ENCODE assay signal across 18 cellular contexts in the genomic region with DNA sequence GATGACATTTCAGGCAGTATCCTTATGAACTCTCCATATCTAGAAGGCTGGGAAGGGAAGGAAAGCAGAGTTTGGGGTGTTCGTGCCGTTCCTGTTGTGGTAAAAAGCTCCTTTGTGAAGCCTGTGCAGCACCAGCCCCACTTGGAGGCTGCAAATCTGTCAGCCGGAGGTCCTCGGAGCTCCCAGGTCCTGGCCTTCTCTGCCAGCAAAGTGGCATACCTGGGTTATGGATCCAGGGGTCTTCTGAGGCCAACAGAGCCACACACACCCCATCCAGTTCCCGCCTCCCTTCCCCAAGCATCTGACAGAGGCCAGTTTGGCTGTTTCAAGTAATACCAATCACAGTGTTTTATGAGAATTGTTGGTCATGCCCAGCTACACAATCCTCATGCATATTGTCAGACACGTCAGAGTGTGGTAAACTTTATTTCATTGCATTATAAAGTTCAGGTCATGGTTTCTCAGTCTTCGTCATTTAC. TPM values are rescaled to one million over a fixed set of nuclear protein-coding genes. Genes with fewer than 3 reads are reported as not detected.
DNase-seq lines count a peak whose midpoint lies in the region; ATAC-seq and TF ChIP-seq lines count a peak whose summit lies in the region.
"Had no signal": no experiment of that assay in that cellular context is flagged by ENCODE, and none has a peak within 500 bp of the region (broad histone marks: within the 10 kb centered on the region; RNA-seq: fewer than 3 reads in every experiment).

No MANE protein-coding gene starts in this region.

- H2BK15ac ChIP-seq in mesenchymal stem cell (ENCODE audit: low read depth, poor library complexity, severe bottlenecking) = no peak overlapping the region

- peak overlapping the region in 8 of 11 experiments; percentile 51 to 96 (median 83); a peak in 17 of 22 replicates for H3K4me2 ChIP-seq in BLaER1 treated with 17β-estradiol and CSF1 and Interleukin-3, amounts not matched to agents 10 nM and 100 nM
- H3K4me2 ChIP-seq in mesenchymal stem cell (ENCODE audit: low read length, poor library complexity, severe bottlenecking) = no peak overlapping the region

- H3K23ac ChIP-seq in mesenchymal stem cell (ENCODE audit: low read length in 2 of 2) = no peak overlapping the region

- no peak overlapping the region for H2BK120ac ChIP-seq in mesenchymal stem cell (ENCODE audit: low read depth, low read length)

- H2BK5ac ChIP-seq in mesenchymal stem cell (ENCODE audit: low read depth, low read length, poor library complexity, severe bottlenecking) = no peak overlapping the region

- H3K18ac ChIP-seq in mesenchymal stem cell (ENCODE audit: low read depth in 1 of 2, low read length in 2 of 2) = no peak overlapping the region

- no peak for TF ChIP-seq CTCF in CD4-positive, alpha-beta T cell (IDR thresholded peaks at IDR 0.05)
- no peak for TF ChIP-seq CTCF in activated B cell treated with CpG ODN at 0.5 μM for 24 hours (IDR thresholded peaks at IDR 0.05)

- no peak overlapping the region for H3K4me3 Mint-ChIP-seq in CD4-positive, alpha-beta T cell
- H3K4me3 Mint-ChIP-seq in activated B cell treated with CpG ODN at 0.5 μM for 24 hours = no peak overlapping the region

- H3K4ac ChIP-seq in mesenchymal stem cell (ENCODE audit: low read depth in 1 of 2, low read length in 2 of 2) = no peak overlapping the region

- H3K36me3 ChIP-seq in BLaER1 treated with 17β-estradiol and CSF1 and Interleukin-3, amounts not matched to agents 10 nM and 100 nM = 0 out of 22 replicates have a peak, but pooled peaks cover 0 to 7% (median 0%) of the 10 kb centered on the region in 11 experiments
- H3K36me3 ChIP-seq in mesenchymal stem cell (ENCODE audit: control insufficient read depth in 1 of 2, insufficient read depth in 2 of 2, low read depth in 1 of 2, low read length in 2 of 2) = no peaks in the 10 kb centered on the region
- no peaks in the 10 kb centered on the region for H3K36me3 ChIP-seq in MG63

- no peak overlapping the region for H2AFZ ChIP-seq in mesenchymal stem cell (ENCODE audit: low read depth, low read length)

- peaks cover 62 to 100% (median 96%) of the 10 kb centered on the region in 10 experiments for H3K4me1 ChIP-seq in BLaER1 treated with 17β-estradiol and CSF1 and Interleukin-3, amounts not matched to agents 10 nM and 100 nM
- peaks cover 12% of the 10 kb centered on the region for H3K4me1 ChIP-seq in mesenchymal stem cell (ENCODE audit: control insufficient read depth, insufficient read depth, low read depth, low read length)

- 87% methylated on average over 4 of the region's 7 CpGs for WGBS in mesenchymal stem cell

- H3K27ac ChIP-seq in BLaER1 treated with 17β-estradiol and CSF1 and Interleukin-3, amounts not matched to agents 10 nM and 100 nM = peak overlapping the region in 10 of 11 experiments; percentile 14 to 100 (median 100); a peak in 19 of 22 replicates
- no peak overlapping the region for H3K27ac ChIP-seq in CD4-positive, alpha-beta T cell (ENCODE audit: low read depth, low read length)
- H3K27ac ChIP-seq in mesenchymal stem cell (ENCODE audit: low read length, poor library complexity, severe bottlenecking) = no peak overlapping the region
- H3K27ac ChIP-seq: HL-60, RWPE1 had no signal

- H3K4me3 ChIP-seq in BLaER1 treated with 17β-estradiol and CSF1 and Interleukin-3, amounts not matched to agents 10 nM and 100 nM = no peak overlapping the region
- H3K4me3 ChIP-seq in mesenchymal stem cell (ENCODE audit: insufficient read depth in 1 of 2, low read depth in 1 of 2, low read length in 2 of 2) = no peak overlapping the region
- no peak overlapping the region for H3K4me3 ChIP-seq in MG63

- CTCF ChIA-PET in CD4-positive, alpha-beta T cell (lab: Charles Lee) = interaction anchor here (1.1 to 3.9 kb wide), 7 partner anchors 9 to 62 kb away, joined by 3 to 65 read pairs (median 6); partner anchors contain the start of gene USP3
- CTCF ChIA-PET in activated B cell treated with CpG ODN at 0.5 μM for 24 hours (lab: Charles Lee) = interaction anchor here (0.8 to 5.4 kb wide), 6 partner anchors 9 to 83 kb away, joined by 3 to 103 read pairs (median 24); partner anchors contain the start of gene USP3

- no peak overlapping the region for H4K8ac ChIP-seq in mesenchymal stem cell (ENCODE audit: low read length)

- H2BK12ac ChIP-seq in mesenchymal stem cell (ENCODE audit: low read length in 2 of 2) = peak overlapping the region in 1 of 2 experiments; percentile 35

- no peaks in the 10 kb centered on the region for H3K27me3 ChIP-seq in BLaER1 treated with 17β-estradiol and CSF1 and Interleukin-3, amounts not matched to agents 10 nM and 100 nM
- H3K27me3 ChIP-seq in CD4-positive, alpha-beta T cell (ENCODE audit: control insufficient read depth, insufficient read depth, low read length) = no peaks in the 10 kb centered on the region
- H3K27me3 ChIP-seq in mesenchymal stem cell (ENCODE audit: control insufficient read depth in 1 of 2, insufficient read depth in 1 of 2, low read length in 2 of 2) (no peaks in the 10 kb centered on the region), MG63 (peaks cover 3% of the 10 kb centered on the region; the same call in 1 of the 2 replicates)

- no peaks in the 10 kb centered on the region for H4K20me1 ChIP-seq in BLaER1 treated with 17β-estradiol and CSF1 and Interleukin-3, amounts not matched to agents 10 nM and 100 nM

- no peak for ATAC-seq in CD4-positive, alpha-beta T cell (ENCODE audit: poor library complexity)
- ATAC-seq in activated B cell treated with CpG ODN at 0.5 μM for 24 hours (ENCODE audit: low read depth) = no peak

- H3K27ac Mint-ChIP-seq in CD4-positive, alpha-beta T cell = peak overlapping the region; percentile 29
- peak overlapping the region; percentile 12 for H3K27ac Mint-ChIP-seq in activated B cell treated with CpG ODN at 0.5 μM for 24 hours

- peaks cover 72% of the 10 kb centered on the region for H3K4me1 Mint-ChIP-seq in CD4-positive, alpha-beta T cell (ENCODE audit: low read depth)
- H3K4me1 Mint-ChIP-seq in activated B cell treated with CpG ODN at 0.5 μM for 24 hours = peaks cover 85% of the 10 kb centered on the region

- no peak overlapping the region for H4K91ac ChIP-seq in mesenchymal stem cell (ENCODE audit: low read length)

- peak overlapping the region; percentile 50 for H2AK5ac ChIP-seq in mesenchymal stem cell (ENCODE audit: low read length, severe bottlenecking)

- no peaks in the 10 kb centered on the region for H3K79me1 ChIP-seq in mesenchymal stem cell (replicated peaks; ENCODE audit: low read length, poor library complexity, severe bottlenecking)

- no peak overlapping the region for H3K14ac ChIP-seq in mesenchymal stem cell (ENCODE audit: low read length in 2 of 2)

- H3K36me3 Mint-ChIP-seq in CD4-positive, alpha-beta T cell (ENCODE audit: low read depth) = no peaks in the 10 kb centered on the region
- H3K36me3 Mint-ChIP-seq in activated B cell treated with CpG ODN at 0.5 μM for 24 hours (ENCODE audit: low read depth) = no peaks in the 10 kb centered on the region

- intact Hi-C loops in CD4-positive, alpha-beta T cell (cut with DNase I, micrococcal nuclease) = no loop called here
- intact Hi-C loops in activated B cell treated with CpG ODN at 0.5 μM for 24 hours (cut with micrococcal nuclease) = no loop called here

- H3K27me3 Mint-ChIP-seq in CD4-positive, alpha-beta T cell = no peaks in the 10 kb centered on the region
- H3K27me3 Mint-ChIP-seq in activated B cell treated with CpG ODN at 0.5 μM for 24 hours = no peaks in the 10 kb centered on the region

- DNase-seq in CD4-positive, alpha-beta T cell = no peak
- DNase-seq in activated B cell treated with CpG ODN at 0.5 μM for 24 hours (no peak), mesenchymal stem cell (no peak), MG63 (no peak), NCI-H2081 treated with DMSO at 0.1 percent for 48 hours (lab: John Stamatoyannopoulos, UW) (no peak), NCI-H1930 (lab: John Stamatoyannopoulos, UW) (no peak), SW 1271 (lab: John Stamatoyannopoulos, UW) (no peak)
- DNase-seq: HCEC 1CT, NCI-H1092, NCI-H1417 treated with DMSO at 0.1 percent for 48 hours, NCI-H187, NCI-H2107, NCI-H526, NCI-H82, SHP77 had no signal

- H3K9me3 ChIP-seq in BLaER1 treated with 17β-estradiol and CSF1 and Interleukin-3, amounts not matched to agents 10 nM and 100 nM (replicated peaks in 1 of 11) = no peaks in the 10 kb centered on the region; a peak in 2 of 22 replicates
- no peaks in the 10 kb centered on the region for H3K9me3 ChIP-seq in CD4-positive, alpha-beta T cell (ENCODE audit: control insufficient read depth, low read length)
- no peaks in the 10 kb centered on the region for H3K9me3 ChIP-seq in mesenchymal stem cell (ENCODE audit: control insufficient read depth, low read length)
- H3K9me3 ChIP-seq in MG63 = no peaks in the 10 kb centered on the region

- peak overlapping the region in 5 of 11 experiments; percentile 19 to 54 (median 43); a peak in 4 of 22 replicates for H3K9ac ChIP-seq in BLaER1 treated with 17β-estradiol and CSF1 and Interleukin-3, amounts not matched to agents 10 nM and 100 nM
- H3K9ac ChIP-seq in mesenchymal stem cell (ENCODE audit: low read length) = no peak overlapping the region

- POLR2A ChIA-PET in CD4-positive, alpha-beta T cell (lab: Charles Lee) = interaction anchor here (1.7 to 7.6 kb wide), 5 partner anchors 8 to 116 kb away, joined by 3 to 140 read pairs (median 8); partner anchors contain the start of gene USP3
- POLR2A ChIA-PET in activated B cell treated with CpG ODN at 0.5 μM for 24 hours (lab: Charles Lee) = interaction anchor here (1.7 to 7.6 kb wide), 6 partner anchors 6 to 112 kb away, joined by 5 to 282 read pairs (median 52); partner anchors contain the start of gene USP3

- no peaks in the 10 kb centered on the region for H3K9me3 Mint-ChIP-seq in CD4-positive, alpha-beta T cell
- H3K9me3 Mint-ChIP-seq in activated B cell treated with CpG ODN at 0.5 μM for 24 hours = no peaks in the 10 kb centered on the region

RNA-seq across cellular contexts. Expression of gene USP3, which starts 15.9 kb away (rescaled TPM):
- 100 to 1,000 TPM; 280 to 282 TPM for total RNA-seq in CD4-positive, alpha-beta T cell
- 92.7 and 110 TPM in 2 replicates for total RNA-seq in activated B cell treated with CpG ODN at 0.5 μM for 24 hours
- 21.2 TPM for polyA plus RNA-seq in mesenchymal stem cell (2013, experiment 1 of 2)
- polyA plus RNA-seq in mesenchymal stem cell (2013, experiment 2 of 2) = 20.6 TPM
- total RNA-seq in MG63 (2014; rRNA removed; shearing (Covaris generic); ENCODE audit: low replicate concordance) = 36.6 and 38.6 TPM in 2 replicates

Comparison
In these comparisons a context has a peak if more than half of its experiments do, and no peak if none do; other contexts are left out.
1. H3K27ac ChIP-seq: peak in BLaER1 treated with 17β-estradiol and CSF1 and Interleukin-3, amounts not matched to agents 10 nM and 100 nM (10 of 11); none in CD4-positive, alpha-beta T cell (single experiment) and mesenchymal stem cell (single experiment).